8 cellular contexts compared by ENCODE assay signal in genomic region chr2:33275689-33276444, GRCh38.
A peak's percentile ranks its signal among the peaks of the same experiment; 100 is the strongest.
DNase-seq lines count a peak whose midpoint lies in the region; ATAC-seq and TF ChIP-seq lines count a peak whose summit lies in the region.

No MANE protein-coding gene starts in this region.

- H3K36me3 ChIP-seq in Karpas-422 (ENCODE audit: insufficient read depth, low read length), result no peaks in the 10 kb centered on the region

- no peaks in the 10 kb centered on the region for H3K9me3 Mint-ChIP-seq in brain

- no peaks in the 10 kb centered on the region for H3K27me3 Mint-ChIP-seq in brain

- peaks cover 33% of the 10 kb centered on the region for H3K36me3 Mint-ChIP-seq in brain

- no peaks in the 10 kb centered on the region for H4K20me1 ChIP-seq in Karpas-422 (ENCODE audit: insufficient read depth, low read depth, low read length)

- H3K9me3 ChIP-seq in Karpas-422 (ENCODE audit: low read length), result no peaks in the 10 kb centered on the region

- peak overlapping the region in 4 of 5 experiments; percentile 1 to 29 (median 16) for H3K27ac Mint-ChIP-seq in brain

- H3K9me2 ChIP-seq in Karpas-422 (replicated peaks; ENCODE audit: insufficient read depth, low read length), result no peaks in the 10 kb centered on the region

- H3K4me2 ChIP-seq in Karpas-422 (ENCODE audit: low read depth, low read length, poor library complexity, severe bottlenecking), result no peak overlapping the region

- H3K4me1 Mint-ChIP-seq in brain, result peaks cover 20% of the 10 kb centered on the region

- H2AFZ ChIP-seq in Karpas-422 (ENCODE audit: low read length), result no peak overlapping the region

- no peak overlapping the region for H3K9ac ChIP-seq in Karpas-422 (ENCODE audit: low read length)

- H3K27ac ChIP-seq in Karpas-422 (ENCODE audit: low read length), result no peak overlapping the region

- peaks cover 19% of the 10 kb centered on the region for H3K4me1 ChIP-seq in Karpas-422 (ENCODE audit: low read length)

- no peaks in the 10 kb centered on the region for H3K79me2 ChIP-seq in Karpas-422 (ENCODE audit: low read length)

- H3K4me3 Mint-ChIP-seq in brain, result no peak overlapping the region

- ATAC-seq in GM19035 (IDR thresholded peaks at IDR 0.05; ENCODE audit: unreplicated experiment), result no peak

- no peak for TF ChIP-seq CTCF in brain (conservative IDR thresholded peaks at IDR 0.05)

- no peaks in the 10 kb centered on the region for H3K27me3 ChIP-seq in Karpas-422 (ENCODE audit: low read length)

- H3K4me3 ChIP-seq in Karpas-422 (ENCODE audit: low read length), result no peak overlapping the region

- DNase-seq in Ammon's horn (ENCODE audit: low spot score) (peak; percentile 55), MV-4-11 (lab: John Stamatoyannopoulos, UW) (peak; percentile 64), myocyte (ENCODE audit: low read depth) (peak; percentile 83), Karpas-422 (no peak), iPS-NIHi7 (ENCODE audit: extremely low spot score) (no peak), D341Med (ENCODE audit: low spot score) (no peak)

Comparison
In these comparisons a context has a peak if more than half of its experiments do, and no peak if none do; other contexts are left out.
1. DNase-seq: peak in Ammon's horn (single experiment), MV-4-11 (single experiment) and myocyte (single experiment); none in Karpas-422 (single experiment), iPS-NIHi7 (single experiment) and D341Med (single experiment).